ENCODE assay signal across 6 cellular contexts in genomic region chr17:8122923-8123694, GRCh38. TPM values are rescaled to one million over a fixed set of nuclear protein-coding genes. Genes with fewer than 3 reads are reported as not detected.
DNase-seq lines count a peak whose midpoint lies in the region; ATAC-seq lines count a peak whose summit lies in the region.

No MANE protein-coding gene starts in this region.

- peak overlapping the region; percentile 67 for H3K27ac Mint-ChIP-seq in activated CD8-positive, alpha-beta memory T cell treated with anti-CD3 and anti-CD28 coated beads, Interleukin-2, amount 10 ng/mL, durations not matched to agents 7 days and 5 days

- DNase-seq in HAP-1 (ENCODE audit: low spot score in 2 of 2) = peak; percentile 51 to 66
- peak; percentile 55 for DNase-seq in activated CD8-positive, alpha-beta memory T cell treated with anti-CD3 and anti-CD28 coated beads, Interleukin-2, amount 10 ng/mL, durations not matched to agents 7 days and 5 days
- peak; percentile 10 for DNase-seq in kidney tubule cell (ENCODE audit: low spot score)
- no peak for DNase-seq in NCI-H2107 (lab: John Stamatoyannopoulos, UW)
- DNase-seq in DMS153 (lab: John Stamatoyannopoulos, UW) = no peak

- H3K9me3 Mint-ChIP-seq in activated CD8-positive, alpha-beta memory T cell treated with anti-CD3 and anti-CD28 coated beads, Interleukin-2, amount 10 ng/mL, durations not matched to agents 7 days and 5 days (ENCODE audit: low read depth) = no peaks in the 10 kb centered on the region

- H3K9me3 ChIP-seq in HAP-1 = no peaks in the 10 kb centered on the region

- H3K36me3 Mint-ChIP-seq in activated CD8-positive, alpha-beta memory T cell treated with anti-CD3 and anti-CD28 coated beads, Interleukin-2, amount 10 ng/mL, durations not matched to agents 7 days and 5 days = no peaks in the 10 kb centered on the region

- in situ Hi-C loops in HAP-1 (cut with MboI; ENCODE audit: low sequenced_read_pairs) = loop anchor here (5.0 kb wide), 2 partner anchors 64 to 99 kb away; no protein-coding TSS in a partner anchor

- CTCF ChIA-PET in activated CD8-positive, alpha-beta memory T cell treated with anti-CD3 and anti-CD28 coated beads, Interleukin-2, amount 10 ng/mL, durations not matched to agents 7 days and 5 days (lab: Charles Lee) = interaction anchor here (0.6 to 4.0 kb wide), 14 partner anchors 10 to 280 kb away, joined by 3 to 30 read pairs (median 5); no protein-coding TSS in a partner anchor

- H3K36me3 ChIP-seq in HAP-1 (replicated peaks) = no peaks in the 10 kb centered on the region

- H3K4me1 Mint-ChIP-seq in activated CD8-positive, alpha-beta memory T cell treated with anti-CD3 and anti-CD28 coated beads, Interleukin-2, amount 10 ng/mL, durations not matched to agents 7 days and 5 days = peaks cover 69% of the 10 kb centered on the region

- peaks cover 43% of the 10 kb centered on the region for H3K27me3 Mint-ChIP-seq in activated CD8-positive, alpha-beta memory T cell treated with anti-CD3 and anti-CD28 coated beads, Interleukin-2, amount 10 ng/mL, durations not matched to agents 7 days and 5 days

- peaks cover 25% of the 10 kb centered on the region for H3K4me1 ChIP-seq in HAP-1

- peak overlapping the region; percentile 95 for H3K4me3 Mint-ChIP-seq in activated CD8-positive, alpha-beta memory T cell treated with anti-CD3 and anti-CD28 coated beads, Interleukin-2, amount 10 ng/mL, durations not matched to agents 7 days and 5 days

- peak overlapping the region; percentile 61 for H3K4me3 ChIP-seq in HAP-1

- H3K27me3 ChIP-seq in HAP-1 (ENCODE audit: low read depth) = no peaks in the 10 kb centered on the region

- ATAC-seq in activated CD8-positive, alpha-beta memory T cell treated with anti-CD3 and anti-CD28 coated beads, Interleukin-2, amount 10 ng/mL, durations not matched to agents 7 days and 5 days = no peak
- no peak for ATAC-seq in HG02852 (IDR thresholded peaks at IDR 0.05; ENCODE audit: unreplicated experiment)

RNA-seq across cellular contexts. Expression of gene HES7, which starts 0.8 kb away (rescaled TPM):
- 1 to 10 TPM; 1.2 TPM for total RNA-seq in activated CD8-positive, alpha-beta memory T cell treated with anti-CD3 and anti-CD28 coated beads, Interleukin-2, amount 10 ng/mL, durations not matched to agents 7 days and 5 days

RNA-seq across cellular contexts. Expression of gene ALOXE3, which starts 4.8 kb away (rescaled TPM):
- total RNA-seq in activated CD8-positive, alpha-beta memory T cell treated with anti-CD3 and anti-CD28 coated beads, Interleukin-2, amount 10 ng/mL, durations not matched to agents 7 days and 5 days = not detected

RNA-seq across cellular contexts. Expression of gene PER1, which starts 29.1 kb away (rescaled TPM):
- 10 to 100 TPM; 47.3 to 56.4 TPM for total RNA-seq in activated CD8-positive, alpha-beta memory T cell treated with anti-CD3 and anti-CD28 coated beads, Interleukin-2, amount 10 ng/mL, durations not matched to agents 7 days and 5 days

RNA-seq across cellular contexts. Expression of gene ALOX12B, which starts 35.6 kb away (rescaled TPM):
- total RNA-seq in activated CD8-positive, alpha-beta memory T cell treated with anti-CD3 and anti-CD28 coated beads, Interleukin-2, amount 10 ng/mL, durations not matched to agents 7 days and 5 days = under 1 TPM; 0.42 to 0.64 TPM

RNA-seq across cellular contexts. Expression of gene VAMP2, which starts 39.6 kb away (rescaled TPM):
- 10 to 100 TPM; 47.6 to 68.9 TPM for total RNA-seq in activated CD8-positive, alpha-beta memory T cell treated with anti-CD3 and anti-CD28 coated beads, Interleukin-2, amount 10 ng/mL, durations not matched to agents 7 days and 5 days

Comparison
In these comparisons a context has a peak if more than half of its experiments do, and no peak if none do; other contexts are left out.
1. DNase-seq: peak in HAP-1 (2 of 2), activated CD8-positive, alpha-beta memory T cell treated with anti-CD3 and anti-CD28 coated beads, Interleukin-2, amount 10 ng/mL, durations not matched to agents 7 days and 5 days (single experiment) and kidney tubule cell (single experiment); none in NCI-H2107 (single experiment) and DMS153 (single experiment).